Comparison of ENCODE assay signal across 17 cellular contexts in the genomic region with DNA sequence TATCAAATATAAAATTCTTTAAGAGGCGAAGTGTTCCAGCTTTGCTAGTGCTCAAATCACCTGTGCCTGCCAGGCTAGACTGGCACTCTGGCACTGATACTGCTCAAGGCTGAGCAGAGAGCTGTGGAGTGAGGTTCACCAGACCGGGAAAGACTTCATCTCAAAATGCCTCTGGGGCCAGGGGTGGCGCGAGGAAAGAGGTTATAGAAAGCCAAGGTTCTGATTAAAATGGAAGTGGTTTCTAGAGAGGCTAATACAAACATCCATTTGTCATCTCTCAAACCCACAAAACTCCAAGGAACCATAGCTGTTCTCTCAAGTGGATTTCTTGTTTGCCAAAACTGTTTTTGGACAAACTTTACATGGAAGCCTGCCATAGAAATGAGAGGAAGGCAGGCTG. TPM values are rescaled to one million over a fixed set of nuclear protein-coding genes. Genes with fewer than 3 reads are reported as not detected.
DNase-seq lines count a peak whose midpoint lies in the region; ATAC-seq, FAIRE-seq and TF ChIP-seq lines count a peak whose summit lies in the region.
"Had no signal": no experiment of that assay in that cellular context is flagged by ENCODE, and none has a peak within 500 bp of the region (broad histone marks: within the 10 kb centered on the region; RNA-seq: fewer than 3 reads in every experiment).

No MANE protein-coding gene starts in this region.

- in situ Hi-C loops in brain microvascular endothelial cell (cut with HindIII; ENCODE audit: low pct_ligation_motif_present, low sequenced_read_pairs): no loop called here

- 35 to 58% methylated on average over 4 of the region's 4 CpGs for WGBS in upper lobe of left lung, 2 donors

- TF ChIP-seq CTCF in right atrium auricular region (IDR thresholded peaks at IDR 0.05) (no peak), astrocyte (IDR thresholded peaks at IDR 0.05; ENCODE audit: insufficient read depth, low read depth, low read length) (no peak), lower lobe of right lung (IDR thresholded peaks at IDR 0.05) (no peak), upper lobe of left lung (IDR thresholded peaks at IDR 0.05) (no peak), brain microvascular endothelial cell (IDR thresholded peaks at IDR 0.05; ENCODE audit: low read depth, low read length, missing control alignments) (no peak)

- H3K9ac ChIP-seq in astrocyte (ENCODE audit: low read length): no peak overlapping the region

- no peaks in the 10 kb centered on the region for H4K20me1 ChIP-seq in astrocyte (ENCODE audit: insufficient read depth, low read length)

- intact Hi-C loops in Right ventricle myocardium inferior (cut with DNase I) (loop anchor here (10.0 kb wide), 1 partner anchor 697 kb away; no protein-coding TSS in a partner anchor), lower lobe of right lung (cut with DNase I) (loop anchor here (10.0 kb wide), 1 partner anchor 277 kb away; no protein-coding TSS in a partner anchor)

- H3K4me3 ChIP-seq in right atrium auricular region (no peak overlapping the region), astrocyte (ENCODE audit: insufficient read depth, low read depth, low read length) (no peak overlapping the region), lower lobe of right lung (no peak overlapping the region), upper lobe of left lung (no peak overlapping the region), brain microvascular endothelial cell (ENCODE audit: low read depth, low read length) (no peak overlapping the region)
- H3K4me3 ChIP-seq: GM23338, HAP-1 had no signal

- no peak for DNase-seq in Right ventricle myocardium inferior (ENCODE audit: missing footprints)
- DNase-seq in right atrium auricular region (ENCODE audit: low spot score): no peak
- DNase-seq in astrocyte (ENCODE audit: low read depth): peak; percentile 9
- DNase-seq in lower lobe of right lung: no peak
- peak in 1 of 2 donors; percentile 49 for DNase-seq in upper lobe of left lung
- DNase-seq in natural killer cell treated with Interleukin-12 subunit alpha and Interleukin-12 subunit beta and Interleukin-15 and Interleukin-18, amount 100 ng/mL, for 72 hours (ENCODE audit: low spot score): no peak
- DNase-seq in brain microvascular endothelial cell: no peak
- DNase-seq in kidney tubule cell (ENCODE audit: low spot score): no peak
- DNase-seq: CD8-positive, alpha-beta T cell; COR-L47; DMS153 had no signal

- H3K27ac ChIP-seq in right atrium auricular region (no peak overlapping the region), astrocyte (ENCODE audit: low read depth, low read length) (no peak overlapping the region), lower lobe of right lung (no peak overlapping the region), upper lobe of left lung (no peak overlapping the region), brain microvascular endothelial cell (no peak overlapping the region)
- H3K27ac ChIP-seq: 22Rv1, HL-60 had no signal

- no peak for TF ChIP-seq EP300 in upper lobe of left lung (IDR thresholded peaks at IDR 0.05)

- no peak for TF ChIP-seq POLR2A in upper lobe of left lung (IDR thresholded peaks at IDR 0.05)

- no peak for FAIRE-seq in astrocyte (lab: Jason Lieb, UNC)
- FAIRE-seq: D721Med had no signal

- H3K4me3 Mint-ChIP-seq in astrocyte (ENCODE audit: unreplicated experiment): no peak overlapping the region
- no peak overlapping the region for H3K4me3 Mint-ChIP-seq in natural killer cell treated with Interleukin-12 subunit alpha and Interleukin-12 subunit beta and Interleukin-15 and Interleukin-18, amount 100 ng/mL, for 72 hours
- H3K4me3 Mint-ChIP-seq: CD14-positive monocyte; CD8-positive, alpha-beta T cell; GM23338 had no signal

- H3K9me3 ChIP-seq in right atrium auricular region: no peaks in the 10 kb centered on the region
- H3K9me3 ChIP-seq in astrocyte (ENCODE audit: insufficient read depth, low read depth, low read length): no peaks in the 10 kb centered on the region
- H3K9me3 ChIP-seq in lower lobe of right lung: no peaks in the 10 kb centered on the region
- H3K9me3 ChIP-seq in upper lobe of left lung: no peaks in the 10 kb centered on the region
- H3K9me3 ChIP-seq: HAP-1 had no signal

- H3K79me2 ChIP-seq in astrocyte (ENCODE audit: insufficient read depth, low read length): no peaks in the 10 kb centered on the region

- H3K4me1 ChIP-seq in right atrium auricular region (no peaks in the 10 kb centered on the region), astrocyte (ENCODE audit: insufficient read depth, low read length) (no peaks in the 10 kb centered on the region), lower lobe of right lung (no peaks in the 10 kb centered on the region), upper lobe of left lung (peaks cover 0 to 9% (median 0%) of the 10 kb centered on the region in 4 donors)
- H3K4me1 ChIP-seq: HAP-1 had no signal

- ATAC-seq in Right ventricle myocardium inferior (peak; percentile 75), lower lobe of right lung (peak; percentile 77 to 81), upper lobe of left lung (ENCODE audit: low FRiP score in 2 of 2) (peak; percentile 42 to 80)
- no peak for ATAC-seq in natural killer cell treated with Interleukin-12 subunit alpha and Interleukin-12 subunit beta and Interleukin-15 and Interleukin-18, amount 100 ng/mL, for 72 hours
- ATAC-seq: CD8-positive, alpha-beta T cell; GM23338 had no signal

- H3K4me1 Mint-ChIP-seq in astrocyte (ENCODE audit: low read depth, unreplicated experiment): peaks cover 3% of the 10 kb centered on the region
- H3K4me1 Mint-ChIP-seq in natural killer cell treated with Interleukin-12 subunit alpha and Interleukin-12 subunit beta and Interleukin-15 and Interleukin-18, amount 100 ng/mL, for 72 hours (ENCODE audit: low read depth in 2 of 2): no peaks in the 10 kb centered on the region
- H3K4me1 Mint-ChIP-seq: CD14-positive monocyte had no signal

- no peaks in the 10 kb centered on the region for H3K9me3 Mint-ChIP-seq in astrocyte (ENCODE audit: unreplicated experiment)
- H3K9me3 Mint-ChIP-seq in natural killer cell treated with Interleukin-12 subunit alpha and Interleukin-12 subunit beta and Interleukin-15 and Interleukin-18, amount 100 ng/mL, for 72 hours: no peaks in the 10 kb centered on the region
- H3K9me3 Mint-ChIP-seq: CD8-positive, alpha-beta T cell; GM23338 had no signal

- H3K27me3 Mint-ChIP-seq in astrocyte (ENCODE audit: low read depth, unreplicated experiment): peaks cover 8% of the 10 kb centered on the region
- H3K27me3 Mint-ChIP-seq in natural killer cell treated with Interleukin-12 subunit alpha and Interleukin-12 subunit beta and Interleukin-15 and Interleukin-18, amount 100 ng/mL, for 72 hours: peaks cover 15 to 28% of the 10 kb centered on the region in 2 donors

- H3K36me3 Mint-ChIP-seq in astrocyte (ENCODE audit: low read depth, unreplicated experiment): no peaks in the 10 kb centered on the region
- no peaks in the 10 kb centered on the region for H3K36me3 Mint-ChIP-seq in natural killer cell treated with Interleukin-12 subunit alpha and Interleukin-12 subunit beta and Interleukin-15 and Interleukin-18, amount 100 ng/mL, for 72 hours
- H3K36me3 Mint-ChIP-seq: CD14-positive monocyte; CD8-positive, alpha-beta T cell had no signal

- H3K36me3 ChIP-seq in right atrium auricular region: no peaks in the 10 kb centered on the region
- no peaks in the 10 kb centered on the region for H3K36me3 ChIP-seq in astrocyte (ENCODE audit: insufficient read depth, low read length)
- H3K36me3 ChIP-seq in lower lobe of right lung: no peaks in the 10 kb centered on the region
- no peaks in the 10 kb centered on the region for H3K36me3 ChIP-seq in upper lobe of left lung
- no peaks in the 10 kb centered on the region for H3K36me3 ChIP-seq in brain microvascular endothelial cell (replicated peaks)
- H3K36me3 ChIP-seq: HAP-1 had no signal

- H2AFZ ChIP-seq in astrocyte (ENCODE audit: low read depth, low read length): no peak overlapping the region
- H2AFZ ChIP-seq: GM23338 had no signal

- no peak overlapping the region for H3K4me2 ChIP-seq in astrocyte (ENCODE audit: low read length)
- H3K4me2 ChIP-seq: GM23338 had no signal

- no peaks in the 10 kb centered on the region for H3K27me3 ChIP-seq in right atrium auricular region
- H3K27me3 ChIP-seq in astrocyte (ENCODE audit: insufficient read depth, low read length): peaks cover 2% of the 10 kb centered on the region
- H3K27me3 ChIP-seq in lower lobe of right lung (ENCODE audit: low read depth): peaks cover 5% of the 10 kb centered on the region
- no peaks in the 10 kb centered on the region for H3K27me3 ChIP-seq in upper lobe of left lung
- no peaks in the 10 kb centered on the region for H3K27me3 ChIP-seq in brain microvascular endothelial cell (replicated peaks)

- H3K27ac Mint-ChIP-seq in astrocyte (ENCODE audit: unreplicated experiment): no peak overlapping the region
- H3K27ac Mint-ChIP-seq in natural killer cell treated with Interleukin-12 subunit alpha and Interleukin-12 subunit beta and Interleukin-15 and Interleukin-18, amount 100 ng/mL, for 72 hours: no peak overlapping the region
- H3K27ac Mint-ChIP-seq: CD14-positive monocyte; CD8-positive, alpha-beta T cell; GM23338 had no signal

RNA-seq across cellular contexts. Expression of a gene that starts 41.5 kb away (rescaled TPM):
- total RNA-seq in Right ventricle myocardium inferior (not detected), right atrium auricular region (not detected), astrocyte (not detected in 2 replicates), lower lobe of right lung (20.5 TPM), upper lobe of left lung (10 to 100 TPM in 1 of 6 donors, 1 to 10 TPM in 5; 5.6 to 39.8 (median 7.3) TPM)
- total RNA-seq in natural killer cell treated with Interleukin-12 subunit alpha and Interleukin-12 subunit beta and Interleukin-15 and Interleukin-18, amount 100 ng/mL, for 72 hours: not detected
- total RNA-seq: CD8-positive, alpha-beta T cell had no signal

Comparison
In these comparisons a context has a peak if more than half of its experiments do, and no peak if none do; other contexts are left out.
1. ATAC-seq: peak in Right ventricle myocardium inferior (single experiment), lower lobe of right lung (2 of 2) and upper lobe of left lung (2 of 2); none in natural killer cell treated with Interleukin-12 subunit alpha and Interleukin-12 subunit beta and Interleukin-15 and Interleukin-18, amount 100 ng/mL, for 72 hours (0 of 2).